23 cellular contexts compared by ENCODE assay signal in the genomic region with DNA sequence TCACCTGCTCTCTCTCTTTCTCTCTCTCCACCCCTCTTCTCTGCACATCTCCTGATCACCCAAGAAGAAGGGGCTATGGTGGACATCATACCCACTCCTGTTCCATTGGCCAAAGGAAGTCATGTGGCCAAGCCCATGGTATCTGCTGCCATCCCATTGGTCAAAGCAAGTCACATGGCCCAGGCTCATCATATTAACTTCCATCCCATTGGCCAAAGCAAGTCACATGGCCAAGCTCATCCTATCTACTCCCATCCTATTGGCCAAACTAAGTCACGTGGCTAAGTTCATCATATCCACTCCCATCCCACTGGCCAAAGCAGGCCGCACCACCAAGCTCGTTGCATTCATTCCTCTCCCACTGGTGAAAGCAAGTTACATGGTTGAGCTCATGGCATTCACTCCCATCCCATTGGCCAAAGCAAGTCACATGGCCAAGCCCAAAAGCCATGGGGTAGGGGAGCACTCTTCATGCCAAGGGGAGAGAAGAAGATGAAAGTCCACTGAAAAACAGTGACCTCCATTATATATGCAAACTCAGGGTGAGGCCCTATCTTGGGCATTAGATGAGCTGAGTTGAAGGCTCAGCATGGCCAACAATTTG. TPM values are rescaled to one million over a fixed set of nuclear protein-coding genes. Genes with fewer than 3 reads are reported as not detected.
DNase-seq lines count a peak whose midpoint lies in the region; ATAC-seq, FAIRE-seq and TF ChIP-seq lines count a peak whose summit lies in the region.
"Had no signal": no experiment of that assay in that cellular context is flagged by ENCODE, and none has a peak within 500 bp of the region (broad histone marks: within the 10 kb centered on the region; RNA-seq: fewer than 3 reads in every experiment).

No MANE protein-coding gene starts in this region.

- CTCF ChIA-PET in activated CD8-positive, alpha-beta T cell treated with anti-CD3 and anti-CD28 coated beads for 36 hours (lab: Charles Lee), result interaction anchor here (1.2 to 8.5 kb wide), 2 partner anchors 15 to 20 kb away, joined by 4 to 48 read pairs; no protein-coding TSS in a partner anchor
- CTCF ChIA-PET in activated CD8-positive, alpha-beta T cell treated with anti-CD3 and anti-CD28 coated beads, Interleukin-2, amount 10 ng/mL, durations not matched to agents 7 days and 5 days (lab: Charles Lee), result interaction anchor here (0.8 to 5.8 kb wide), 3 partner anchors 13 to 155 kb away, joined by 4 to 40 read pairs (median 4); no protein-coding TSS in a partner anchor
- CTCF ChIA-PET in GM12878 (lab: Yijun Ruan, JAX), result interaction anchor here (0.8 to 3.5 kb wide), 2 partner anchors 12 to 16 kb away, joined by 3 to 18 read pairs; no protein-coding TSS in a partner anchor
- CTCF ChIA-PET in CD8-positive, alpha-beta memory T cell (lab: Charles Lee), result interaction anchor here (0.8 to 1.0 kb wide), 2 partner anchors 13 to 24 kb away, joined by 3 to 4 read pairs; no protein-coding TSS in a partner anchor

- POLR2A ChIA-PET in activated CD8-positive, alpha-beta T cell treated with anti-CD3 and anti-CD28 coated beads for 36 hours (lab: Charles Lee), result interaction anchor here (1.2 kb wide), 2 partner anchors 18 to 109 kb away, joined by 3 read pairs; no protein-coding TSS in a partner anchor
- POLR2A ChIA-PET in activated CD8-positive, alpha-beta T cell treated with anti-CD3 and anti-CD28 coated beads, Interleukin-2, amount 10 ng/mL, durations not matched to agents 7 days and 5 days (lab: Charles Lee), result no interaction called here
- POLR2A ChIA-PET in GM12878 (lab: Charles Lee), result interaction anchor here (0.6 kb wide), 2 partner anchors 15 to 558 kb away, joined by 3 to 10 read pairs; no protein-coding TSS in a partner anchor
- POLR2A ChIA-PET in CD8-positive, alpha-beta memory T cell (lab: Charles Lee), result interaction anchor here (0.7 kb wide), 1 partner anchor 15 kb away, joined by 5 read pairs; no protein-coding TSS in a partner anchor

- H4K20me1 ChIP-seq in Karpas-422 (ENCODE audit: insufficient read depth, low read depth, low read length) (no peaks in the 10 kb centered on the region), GM12878 (ENCODE audit: control insufficient read depth, insufficient read depth) (no peaks in the 10 kb centered on the region)

- H3K79me2 ChIP-seq in Karpas-422 (ENCODE audit: low read length) (no peaks in the 10 kb centered on the region), GM12878 (ENCODE audit: control insufficient read depth, insufficient read depth, low read length) (no peaks in the 10 kb centered on the region)

- H3K4me3 Mint-ChIP-seq in activated CD8-positive, alpha-beta T cell treated with anti-CD3 and anti-CD28 coated beads for 36 hours, result no peak overlapping the region
- no peak overlapping the region for H3K4me3 Mint-ChIP-seq in activated CD8-positive, alpha-beta T cell treated with anti-CD3 and anti-CD28 coated beads, Interleukin-2, amount 10 ng/mL, durations not matched to agents 7 days and 5 days
- no peak overlapping the region for H3K4me3 Mint-ChIP-seq in CD8-positive, alpha-beta memory T cell

- H3K9ac ChIP-seq in Karpas-422 (ENCODE audit: low read length) (no peak overlapping the region), GM12878 (ENCODE audit: control insufficient read depth, insufficient read depth, low read length) (no peak overlapping the region)

- H3K4me2 ChIP-seq in Karpas-422 (ENCODE audit: low read depth, low read length, poor library complexity, severe bottlenecking), result no peak overlapping the region
- no peak overlapping the region for H3K4me2 ChIP-seq in GM12878 (ENCODE audit: control insufficient read depth, insufficient read depth)

- H2AFZ ChIP-seq in Karpas-422 (ENCODE audit: low read length) (no peak overlapping the region), GM12878 (ENCODE audit: control insufficient read depth, low read depth, low read length) (no peak overlapping the region)

- WGBS in GM12878 (ENCODE audit: insufficient coverage, insufficient replicate concordance, low lambda C conversion rate, missing lambda C conversion rate), result 46% methylated on average over 3 of the region's 3 CpGs
- WGBS in testis, 2 donors, result 59 to 74% methylated on average over 3 of the region's 3 CpGs

- H3K4me1 ChIP-seq in Karpas-422 (ENCODE audit: low read length) (no peaks in the 10 kb centered on the region), GM12878 (ENCODE audit: control insufficient read depth, insufficient read depth, low read length) (no peaks in the 10 kb centered on the region), testis (no peaks in the 10 kb centered on the region)
- no peaks in the 10 kb centered on the region for H3K4me1 ChIP-seq in CD8-positive, alpha-beta memory T cell (ENCODE audit: insufficient read depth, low read length)

- FAIRE-seq in GM12878 (lab: Jason Lieb, UNC), result no peak
- FAIRE-seq: RCC 7860 had no signal

- H3K4me3 ChIP-seq in Karpas-422 (ENCODE audit: low read length) (no peak overlapping the region), GM12878 (no peak overlapping the region), testis (peak overlapping the region in 1 of 2 donors; percentile 31)
- H3K4me3 ChIP-seq in CD8-positive, alpha-beta memory T cell (ENCODE audit: low read length), result no peak overlapping the region
- H3K4me3 ChIP-seq: SK-N-MC had no signal

- no peak overlapping the region for H3K27ac ChIP-seq in Karpas-422 (ENCODE audit: low read length)
- no peak overlapping the region for H3K27ac ChIP-seq in GM12878 (ENCODE audit: control insufficient read depth, insufficient read depth)
- H3K27ac ChIP-seq in testis, result no peak overlapping the region
- H3K27ac ChIP-seq in CD8-positive, alpha-beta memory T cell (ENCODE audit: low read depth, low read length), result no peak overlapping the region
- H3K27ac ChIP-seq: SK-N-MC had no signal

- SMC1A ChIA-PET in GM12878 (lab: Charles Lee; ENCODE audit: uncharacterized antibody, unreplicated experiment), result no interaction called here

- DNase-seq in activated CD8-positive, alpha-beta T cell treated with anti-CD3 and anti-CD28 coated beads for 36 hours, result peak; percentile 14
- DNase-seq in activated CD8-positive, alpha-beta T cell treated with anti-CD3 and anti-CD28 coated beads, Interleukin-2, amount 10 ng/mL, durations not matched to agents 7 days and 5 days, result no peak
- DNase-seq in Karpas-422 (peak; percentile 61), GM12878 (ENCODE audit: low read depth, low spot score) (no peak), testis (peak; percentile 89)
- DNase-seq in CD8-positive, alpha-beta memory T cell, result no peak
- DNase-seq: ACHN, C1 segment of cervical spinal cord, GDM1, MM.1S, NCI-H1092 treated with DMSO at 0.1 percent for 48 hours, NCI-H146, NCI-H2081, NCI-H446 treated with DMSO at 0.1 percent for 48 hours, NCI-H69, T-helper 1 cell had no signal

- no peak for TF ChIP-seq POLR2A in GM12878 (IDR thresholded peaks at IDR 0.05; ENCODE audit: low read depth, low read length)
- TF ChIP-seq POLR2A in testis (IDR thresholded peaks at IDR 0.05), result no peak

- H3K9me2 ChIP-seq in Karpas-422 (replicated peaks; ENCODE audit: insufficient read depth, low read length), result no peaks in the 10 kb centered on the region

- H3K36me3 ChIP-seq in Karpas-422 (ENCODE audit: insufficient read depth, low read length) (no peaks in the 10 kb centered on the region), GM12878 (ENCODE audit: control insufficient read depth in 2 of 2, insufficient read depth in 2 of 2, low read length in 1 of 2) (no peaks in the 10 kb centered on the region), testis (ENCODE audit: low read depth, missing control alignments) (no peaks in the 10 kb centered on the region)
- H3K36me3 ChIP-seq in CD8-positive, alpha-beta memory T cell (ENCODE audit: insufficient read depth, low read length), result no peaks in the 10 kb centered on the region

- H3K9me3 ChIP-seq in Karpas-422 (ENCODE audit: low read length), result no peaks in the 10 kb centered on the region
- H3K9me3 ChIP-seq in GM12878 (replicated peaks; ENCODE audit: control insufficient read depth, insufficient read depth, low read length), result no peaks in the 10 kb centered on the region; the same call in 2 of the 3 replicates
- no peaks in the 10 kb centered on the region for H3K9me3 ChIP-seq in testis
- H3K9me3 ChIP-seq in CD8-positive, alpha-beta memory T cell (ENCODE audit: low read length), result no peaks in the 10 kb centered on the region

- H3K4me1 Mint-ChIP-seq in activated CD8-positive, alpha-beta T cell treated with anti-CD3 and anti-CD28 coated beads for 36 hours (ENCODE audit: low read depth), result no peaks in the 10 kb centered on the region
- H3K4me1 Mint-ChIP-seq in activated CD8-positive, alpha-beta T cell treated with anti-CD3 and anti-CD28 coated beads, Interleukin-2, amount 10 ng/mL, durations not matched to agents 7 days and 5 days (ENCODE audit: low read depth), result no peaks in the 10 kb centered on the region
- H3K4me1 Mint-ChIP-seq in CD8-positive, alpha-beta memory T cell, result no peaks in the 10 kb centered on the region

- no peaks in the 10 kb centered on the region for H3K36me3 Mint-ChIP-seq in activated CD8-positive, alpha-beta T cell treated with anti-CD3 and anti-CD28 coated beads for 36 hours (ENCODE audit: low read depth)
- H3K36me3 Mint-ChIP-seq in activated CD8-positive, alpha-beta T cell treated with anti-CD3 and anti-CD28 coated beads, Interleukin-2, amount 10 ng/mL, durations not matched to agents 7 days and 5 days (ENCODE audit: low read depth), result no peaks in the 10 kb centered on the region
- H3K36me3 Mint-ChIP-seq in CD8-positive, alpha-beta memory T cell, result peaks cover 0 to 2% (median 0%) of the 10 kb centered on the region in 3 donors

- H3K27me3 Mint-ChIP-seq in activated CD8-positive, alpha-beta T cell treated with anti-CD3 and anti-CD28 coated beads for 36 hours, result no peaks in the 10 kb centered on the region
- H3K27me3 Mint-ChIP-seq in activated CD8-positive, alpha-beta T cell treated with anti-CD3 and anti-CD28 coated beads, Interleukin-2, amount 10 ng/mL, durations not matched to agents 7 days and 5 days (ENCODE audit: low read depth), result peaks cover 2% of the 10 kb centered on the region
- H3K27me3 Mint-ChIP-seq in CD8-positive, alpha-beta memory T cell, result no peaks in the 10 kb centered on the region

- in situ Hi-C loops in GM12878 (cut with MboI), result no loop called here

- no peak for ATAC-seq in activated CD8-positive, alpha-beta T cell treated with anti-CD3 and anti-CD28 coated beads for 36 hours
- ATAC-seq in activated CD8-positive, alpha-beta T cell treated with anti-CD3 and anti-CD28 coated beads, Interleukin-2, amount 10 ng/mL, durations not matched to agents 7 days and 5 days, result no peak
- no peak for ATAC-seq in GM12878
- ATAC-seq in GM19328 (IDR thresholded peaks at IDR 0.05; ENCODE audit: unreplicated experiment), result no peak
- ATAC-seq: Right ventricle myocardium inferior had no signal

- RAD21 ChIA-PET in GM12878 (lab: Charles Lee; ENCODE audit: unreplicated experiment), result no interaction called here

- no peaks in the 10 kb centered on the region for H3K9me3 Mint-ChIP-seq in activated CD8-positive, alpha-beta T cell treated with anti-CD3 and anti-CD28 coated beads for 36 hours
- H3K9me3 Mint-ChIP-seq in activated CD8-positive, alpha-beta T cell treated with anti-CD3 and anti-CD28 coated beads, Interleukin-2, amount 10 ng/mL, durations not matched to agents 7 days and 5 days (ENCODE audit: insufficient read depth), result no peaks in the 10 kb centered on the region
- H3K9me3 Mint-ChIP-seq in CD8-positive, alpha-beta memory T cell, result no peaks in the 10 kb centered on the region

- H3K27me3 ChIP-seq in Karpas-422 (ENCODE audit: low read length) (no peaks in the 10 kb centered on the region), GM12878 (replicated peaks in 1 of 2; ENCODE audit: control insufficient read depth in 2 of 2, insufficient read depth in 2 of 2, low read length in 1 of 2) (no peaks in the 10 kb centered on the region; a peak in 1 of 4 replicates), testis (no peaks in the 10 kb centered on the region)
- H3K27me3 ChIP-seq in CD8-positive, alpha-beta memory T cell (ENCODE audit: insufficient read depth, low read length, poor library complexity, severe bottlenecking), result no peaks in the 10 kb centered on the region

- TF ChIP-seq CTCF in activated CD8-positive, alpha-beta T cell treated with anti-CD3 and anti-CD28 coated beads for 36 hours (IDR thresholded peaks at IDR 0.05), result no peak
- TF ChIP-seq CTCF in GM12878 (IDR thresholded peaks at IDR 0.05 in 2 of 3, conservative IDR thresholded peaks at IDR 0.05 in 1 of 3; ENCODE audit: control insufficient read depth in 2 of 3, extremely low read depth in 1 of 3, insufficient read depth in 1 of 3, low read depth in 3 of 3, low read length in 3 of 3), result no peak
- peak in 1 of 3 experiments; percentile 4 for TF ChIP-seq CTCF in testis (IDR thresholded peaks at IDR 0.05)

- no peak for TF ChIP-seq RAD21 in GM12878 (IDR thresholded peaks at IDR 0.05; ENCODE audit: insufficient read depth, low read depth, low read length)

- no peak for TF ChIP-seq EP300 in GM12878 (IDR thresholded peaks at IDR 0.05; ENCODE audit: borderline replicate concordance in 1 of 2, control insufficient read depth in 1 of 2, low read depth in 2 of 2, low read length in 2 of 2)

- BruUV-seq in GM12878 (replicated peaks; lab: Mats Ljungman, UMichigan), result no TSS peak

- H3K27ac Mint-ChIP-seq in activated CD8-positive, alpha-beta T cell treated with anti-CD3 and anti-CD28 coated beads for 36 hours, result no peak overlapping the region
- H3K27ac Mint-ChIP-seq in activated CD8-positive, alpha-beta T cell treated with anti-CD3 and anti-CD28 coated beads, Interleukin-2, amount 10 ng/mL, durations not matched to agents 7 days and 5 days, result no peak overlapping the region
- no peak overlapping the region for H3K27ac Mint-ChIP-seq in CD8-positive, alpha-beta memory T cell

- intact Hi-C loops in activated CD8-positive, alpha-beta T cell treated with anti-CD3 and anti-CD28 coated beads for 36 hours (cut with micrococcal nuclease), result no loop called here
- intact Hi-C loops in GM12878 (cut with micrococcal nuclease; ENCODE audit: unreplicated experiment), result no loop called here
- intact Hi-C loops in testis (cut with DNase I; ENCODE audit: low total_unique reads), result no loop called here

RNA-seq across cellular contexts. Expression of a gene that starts 29.2 kb away (rescaled TPM):
- 10 to 100 TPM; 24.6 to 25.0 TPM for total RNA-seq in activated CD8-positive, alpha-beta T cell treated with anti-CD3 and anti-CD28 coated beads for 36 hours
- total RNA-seq in activated CD8-positive, alpha-beta T cell treated with anti-CD3 and anti-CD28 coated beads, Interleukin-2, amount 10 ng/mL, durations not matched to agents 7 days and 5 days, result 10 to 100 TPM; 64.8 to 65.3 TPM
- total RNA-seq in Karpas-422 (2014; rRNA removed; shearing (Covaris generic); ENCODE audit: low replicate concordance), result 10.2 and 15.4 TPM in 2 replicates
- total RNA-seq in GM12878 (2013; cell fraction: nucleolus; rRNA removed), result 27.1 and 29.2 TPM in 2 replicates
- 21.9 and 22.3 TPM in 2 replicates for total RNA-seq in GM12878 (2014; rRNA removed)
- 20.2 and 21.9 TPM in 2 replicates for total RNA-seq in GM12878 (2014; rRNA removed; fragmentation: Illumina TruSeq; extraction: Trizol)
- total RNA-seq in GM12878 (2021), result 21.4 and 24.1 TPM in 2 replicates
- polyA plus RNA-seq in GM12878 (2011; ENCODE audit: low read depth), result 8.8 TPM
- polyA plus RNA-seq in GM12878 (2011; rRNA removed), result 24.3 and 30.8 TPM in 2 replicates
- polyA plus RNA-seq in GM12878 (2011; cell fraction: cytosol; rRNA removed), result 28.4 and 32.0 TPM in 2 replicates
- 25.9 and 28.6 TPM in 2 replicates for polyA plus RNA-seq in GM12878 (2011; cell fraction: nucleus; rRNA removed)
- 12.8 and 16.6 TPM in 2 replicates for polyA plus RNA-seq in GM12878 (2012)
- polyA plus RNA-seq in GM12878 (2014; fragmentation: Illumina TruSeq; extraction: Trizol), result 21.4 and 25.0 TPM in 2 replicates
- 1 to 10 TPM; 4.6 to 6.9 TPM for polyA plus RNA-seq in GM12878 (2014; fragmentation: Nextera tagmentation; extraction: Ambion mirVana)
- 23.6 and 26.3 TPM in 2 replicates for polyA plus RNA-seq in GM12878 (2014; rRNA removed)
- polyA plus RNA-seq in GM12878 (2016; fragmentation: Nextera tagmentation; extraction: Ambion mirVana), result 10 to 100 TPM; 18.1 to 22.2 TPM
- polyA minus RNA-seq in GM12878 (2011; rRNA and poly(A)+ RNA removed), result 17.4 and 23.7 TPM in 2 replicates
- polyA minus RNA-seq in GM12878 (2011; cell fraction: cytosol; rRNA and poly(A)+ RNA removed), result 11.6 and 14.7 TPM in 2 replicates
- 9.4 and 13.3 TPM in 2 replicates for polyA minus RNA-seq in GM12878 (2011; cell fraction: nucleus; rRNA and poly(A)+ RNA removed)
- 1 to 10 TPM in 1 of 2 donors, under 1 TPM in 1; 0.63 to 1.8 TPM for total RNA-seq in testis
- 2.1 TPM for polyA plus RNA-seq in testis (ENCODE audit: insufficient read depth, low read depth, low replicate concordance)
- total RNA-seq in CD8-positive, alpha-beta memory T cell, result 10 to 100 TPM; 25.0 to 27.8 TPM
- 61.7 TPM for polyA plus RNA-seq in CD8-positive, alpha-beta memory T cell
- total RNA-seq: Daoy, H4 had no signal

RNA-seq across cellular contexts. Expression of a gene that starts 41.5 kb away (rescaled TPM):
- 1 to 10 TPM; 1.1 to 1.6 TPM for total RNA-seq in activated CD8-positive, alpha-beta T cell treated with anti-CD3 and anti-CD28 coated beads for 36 hours
- total RNA-seq in activated CD8-positive, alpha-beta T cell treated with anti-CD3 and anti-CD28 coated beads, Interleukin-2, amount 10 ng/mL, durations not matched to agents 7 days and 5 days, result 1 to 10 TPM; 1.6 to 1.7 TPM
- not detected in 2 replicates for total RNA-seq in Karpas-422 (2014; rRNA removed; shearing (Covaris generic); ENCODE audit: low replicate concordance)
- 190 and 241 TPM in 2 replicates for total RNA-seq in GM12878 (2013; cell fraction: nucleolus; rRNA removed)
- total RNA-seq in GM12878 (2014; rRNA removed) (9.9 and 13.4 TPM in 2 replicates), GM12878 (2014; rRNA removed; fragmentation: Illumina TruSeq; extraction: Trizol) (5.8 and 6.9 TPM in 2 replicates), GM12878 (2021) (12.8 and 13.3 TPM in 2 replicates), testis (1 to 10 TPM; 1.6 to 4.1 TPM)
- 4.5 TPM for polyA plus RNA-seq in GM12878 (2011; ENCODE audit: low read depth)
- polyA plus RNA-seq in GM12878 (2011; rRNA removed) (10.4 and 18.6 TPM in 2 replicates), GM12878 (2014; fragmentation: Illumina TruSeq; extraction: Trizol) (6.6 and 7.6 TPM in 2 replicates), GM12878 (2014; fragmentation: Nextera tagmentation; extraction: Ambion mirVana) (1 to 10 TPM; 1.0 to 1.6 TPM), GM12878 (2014; rRNA removed) (9.9 and 11.6 TPM in 2 replicates), GM12878 (2016; fragmentation: Nextera tagmentation; extraction: Ambion mirVana) (1 to 10 TPM; 4.3 to 4.5 TPM), testis (ENCODE audit: insufficient read depth, low read depth, low replicate concordance) (1.7 TPM)
- 24.3 and 24.8 TPM in 2 replicates for polyA plus RNA-seq in GM12878 (2011; cell fraction: cytosol; rRNA removed)
- 58.1 and 59.5 TPM in 2 replicates for polyA plus RNA-seq in GM12878 (2011; cell fraction: nucleus; rRNA removed)
- polyA plus RNA-seq in GM12878 (2012), result 8.1 and 9.0 TPM in 2 replicates
- 39.9 and 63.9 TPM in 2 replicates for polyA minus RNA-seq in GM12878 (2011; rRNA and poly(A)+ RNA removed)
- polyA minus RNA-seq in GM12878 (2011; cell fraction: cytosol; rRNA and poly(A)+ RNA removed), result 13.1 and 17.5 TPM in 2 replicates
- polyA minus RNA-seq in GM12878 (2011; cell fraction: nucleus; rRNA and poly(A)+ RNA removed), result 39.9 and 55.8 TPM in 2 replicates
- total RNA-seq in CD8-positive, alpha-beta memory T cell, result 1 to 10 TPM; 1.8 TPM
- 1.9 TPM for polyA plus RNA-seq in CD8-positive, alpha-beta memory T cell
- total RNA-seq: H4, OCI-LY7 had no signal

Comparison
In these comparisons a context has a peak if more than half of its experiments do, and no peak if none do; other contexts are left out.
1. DNase-seq: peak in activated CD8-positive, alpha-beta T cell treated with anti-CD3 and anti-CD28 coated beads for 36 hours (single experiment), Karpas-422 (single experiment) and testis (single experiment); none in activated CD8-positive, alpha-beta T cell treated with anti-CD3 and anti-CD28 coated beads, Interleukin-2, amount 10 ng/mL, durations not matched to agents 7 days and 5 days (single experiment), GM12878 (single experiment) and CD8-positive, alpha-beta memory T cell (0 of 5).